40 cellular contexts compared by ENCODE assay signal in the genomic region with DNA sequence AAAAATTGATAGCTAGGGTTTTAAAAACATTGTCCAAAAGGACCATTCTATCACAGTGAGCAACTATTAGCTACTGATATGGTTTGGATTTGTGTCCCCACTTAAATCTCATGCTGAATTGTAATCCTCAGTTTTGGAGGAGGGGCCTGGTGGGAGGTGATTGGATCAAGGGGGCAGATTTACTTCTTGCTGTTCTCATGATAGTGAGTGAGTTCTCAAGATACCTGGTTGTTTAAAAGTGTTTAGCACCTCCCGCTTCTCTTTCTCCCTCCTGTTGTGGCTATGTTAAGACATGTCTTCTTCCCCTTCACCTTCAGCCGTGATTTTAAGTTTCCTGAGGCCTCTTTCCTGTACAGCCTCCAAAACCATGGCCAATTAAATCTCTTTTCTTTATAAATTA.
"Had no signal": no experiment of that assay in that cellular context is flagged by ENCODE, and none has a peak within 500 bp of the region (broad histone marks: within the 10 kb centered on the region; RNA-seq: fewer than 3 reads in every experiment).

No MANE protein-coding gene starts in this region.

- H3K36me3 ChIP-seq: adrenal gland, ascending aorta, brain microvascular endothelial cell, breast epithelium, cardiac muscle cell had no signal

- ATAC-seq: activated naive CD4-positive, alpha-beta T cell treated with anti-CD3 and anti-CD28 coated beads, Interleukin-2, amount 50 U/mL, for 72 hours; activated naive CD8-positive, alpha-beta T cell treated with anti-CD3 and anti-CD28 coated beads, Interleukin-2, amount 50 U/mL, for 24 hours; activated T-cell treated with anti-CD3 and anti-CD28 coated beads, Interleukin-2, amount 50 U/mL, for 4 hours; activated T-cell treated with anti-CD3 and anti-CD28 coated beads, Interleukin-2, amount 50 U/mL, for 72 hours; activated T-helper 17 cell treated with anti-CD3 and anti-CD28 coated beads, Interleukin-2, amount 50 U/mL, for 72 hours; body of pancreas had no signal

- H3K9me3 Mint-ChIP-seq: activated naive CD4-positive, alpha-beta T cell treated with anti-CD3 and anti-CD28 coated beads for 36 hours; activated naive CD4-positive, alpha-beta T cell treated with anti-CD3 and anti-CD28 coated beads, Interleukin-2, amount 10 ng/mL, durations not matched to agents 7 days and 5 days; activated naive CD4-positive, alpha-beta T cell treated with anti-CD3 and anti-CD28 coated beads, Interleukin-2, amount 50 U/mL, for 24 hours; activated naive CD8-positive, alpha-beta T cell treated with anti-CD3 and anti-CD28 coated beads, Interleukin-2, amount 10 ng/mL, durations not matched to agents 7 days and 5 days; activated naive CD8-positive, alpha-beta T cell treated with anti-CD3 and anti-CD28 coated beads, Interleukin-2, amount 50 U/mL, for 24 hours; brain had no signal

- H3K4me3 Mint-ChIP-seq: activated naive CD4-positive, alpha-beta T cell treated with anti-CD3 and anti-CD28 coated beads for 36 hours; activated naive CD4-positive, alpha-beta T cell treated with anti-CD3 and anti-CD28 coated beads, Interleukin-2, amount 10 ng/mL, durations not matched to agents 7 days and 5 days; activated naive CD4-positive, alpha-beta T cell treated with anti-CD3 and anti-CD28 coated beads, Interleukin-2, amount 50 U/mL, for 24 hours; activated naive CD8-positive, alpha-beta T cell; activated naive CD8-positive, alpha-beta T cell treated with anti-CD3 and anti-CD28 coated beads for 36 hours; activated naive CD8-positive, alpha-beta T cell treated with anti-CD3 and anti-CD28 coated beads, Interleukin-2, amount 10 ng/mL, durations not matched to agents 7 days and 5 days; activated naive CD8-positive, alpha-beta T cell treated with anti-CD3 and anti-CD28 coated beads, Interleukin-2, amount 50 U/mL, for 24 hours; activated T-cell treated with anti-CD3 and anti-CD28 coated beads, Interleukin-2, amount 50 U/mL, for 24 hours; activated T-cell treated with anti-CD3 and anti-CD28 coated beads, Interleukin-2, amount 50 U/mL, for 4 hours; activated T-cell treated with anti-CD3 and anti-CD28 coated beads, Interleukin-2, amount 50 U/mL, for 72 hours; activated T-helper 1 cell treated with anti-CD3 and anti-CD28 coated beads, Interleukin-12 subunit alpha, Interleukin-12 subunit beta, Interleukin-2, Interleukin-4 antibody, amounts not matched to agents 30 ng/mL and 10 ng/mL and 1 ng/mL, durations not matched to agents 14 hours and 24 hours and 36 hours; activated T-helper 17 cell treated with anti-CD3 and anti-CD28 coated beads, Interleukin-2, amount 50 U/mL, for 72 hours; brain; central memory CD8-positive, alpha-beta T cell had no signal

- H3K27ac ChIP-seq: adrenal gland, ascending aorta, body of pancreas, brain microvascular endothelial cell, breast epithelium, cardiac muscle cell had no signal

- H3K27me3 Mint-ChIP-seq: activated naive CD4-positive, alpha-beta T cell treated with anti-CD3 and anti-CD28 coated beads, Interleukin-2, amount 10 ng/mL, durations not matched to agents 7 days and 5 days; activated naive CD4-positive, alpha-beta T cell treated with anti-CD3 and anti-CD28 coated beads, Interleukin-2, amount 50 U/mL, for 24 hours; activated naive CD8-positive, alpha-beta T cell; activated naive CD8-positive, alpha-beta T cell treated with anti-CD3 and anti-CD28 coated beads for 36 hours; activated naive CD8-positive, alpha-beta T cell treated with anti-CD3 and anti-CD28 coated beads, Interleukin-2, amount 10 ng/mL, durations not matched to agents 7 days and 5 days; activated naive CD8-positive, alpha-beta T cell treated with anti-CD3 and anti-CD28 coated beads, Interleukin-2, amount 50 U/mL, for 24 hours; activated T-cell treated with anti-CD3 and anti-CD28 coated beads, Interleukin-2, amount 50 U/mL, for 24 hours; activated T-helper 17 cell treated with anti-CD3 and anti-CD28 coated beads, Interleukin-2, amount 50 U/mL, for 72 hours; brain; central memory CD8-positive, alpha-beta T cell had no signal

- FAIRE-seq: astrocyte, bronchial epithelial cell had no signal

- H3K27me3 ChIP-seq: adrenal gland, ascending aorta, body of pancreas, brain microvascular endothelial cell, breast epithelium, cardiac muscle cell had no signal

- H3K27ac Mint-ChIP-seq: activated naive CD4-positive, alpha-beta T cell treated with anti-CD3 and anti-CD28 coated beads for 36 hours; activated naive CD4-positive, alpha-beta T cell treated with anti-CD3 and anti-CD28 coated beads, Interleukin-2, amount 10 ng/mL, durations not matched to agents 7 days and 5 days; activated naive CD4-positive, alpha-beta T cell treated with anti-CD3 and anti-CD28 coated beads, Interleukin-2, amount 50 U/mL, for 24 hours; activated naive CD4-positive, alpha-beta T cell treated with anti-CD3 and anti-CD28 coated beads, Interleukin-2, amount 50 U/mL, for 72 hours; activated naive CD8-positive, alpha-beta T cell; activated naive CD8-positive, alpha-beta T cell treated with anti-CD3 and anti-CD28 coated beads for 36 hours; activated naive CD8-positive, alpha-beta T cell treated with anti-CD3 and anti-CD28 coated beads, Interleukin-2, amount 10 ng/mL, durations not matched to agents 7 days and 5 days; activated naive CD8-positive, alpha-beta T cell treated with anti-CD3 and anti-CD28 coated beads, Interleukin-2, amount 50 U/mL, for 24 hours; activated T-cell treated with anti-CD3 and anti-CD28 coated beads, Interleukin-2, amount 50 U/mL, for 24 hours; activated T-helper 1 cell treated with anti-CD3 and anti-CD28 coated beads, Interleukin-12 subunit alpha, Interleukin-12 subunit beta, Interleukin-2, Interleukin-4 antibody, amounts not matched to agents 30 ng/mL and 10 ng/mL and 1 ng/mL, durations not matched to agents 14 hours and 24 hours and 36 hours; activated T-helper 17 cell treated with anti-CD3 and anti-CD28 coated beads, Interleukin-2, amount 50 U/mL, for 72 hours; activated T-helper 2 cell treated with anti-CD3 and anti-CD28 coated beads, Interferon-gamma antibody, Interleukin-2, Interleukin-4, amounts not matched to agents 10 μg/mL and 5 μg/mL and 100 μg/mL, durations not matched to agents 14 hours and 24 hours and 36 hours; brain had no signal

- DNase-seq: activated effector memory CD4-positive, alpha-beta T cell treated with anti-CD3 and anti-CD28 coated beads, Interleukin-2, amount 50 U/mL, for 16 hours; activated effector memory CD4-positive, alpha-beta T cell treated with Interleukin-2 at 50 U/mL for 16 hours; activated gamma-delta T cell; activated gamma-delta T cell treated with Interleukin-2 at 50 U/mL for 16 hours; activated naive CD4-positive, alpha-beta T cell; activated naive CD4-positive, alpha-beta T cell treated with anti-CD3 and anti-CD28 coated beads for 36 hours; activated naive CD4-positive, alpha-beta T cell treated with anti-CD3 and anti-CD28 coated beads, Interleukin-2, amount 10 ng/mL, durations not matched to agents 7 days and 5 days; activated naive CD4-positive, alpha-beta T cell treated with anti-CD3 and anti-CD28 coated beads, Interleukin-2, amount 50 U/mL, for 16 hours; activated naive CD4-positive, alpha-beta T cell treated with Interleukin-2 at 50 U/mL for 16 hours; activated naive CD8-positive, alpha-beta T cell treated with anti-CD3 and anti-CD28 coated beads for 36 hours; activated naive CD8-positive, alpha-beta T cell treated with anti-CD3 and anti-CD28 coated beads, Interleukin-2, amount 10 ng/mL, durations not matched to agents 7 days and 5 days; activated naive CD8-positive, alpha-beta T cell treated with anti-CD3 and anti-CD28 coated beads, Interleukin-2, amount 50 U/mL, for 24 hours; activated T-cell treated with anti-CD3 and anti-CD28 coated beads, Interleukin-2, amount 50 U/mL, for 1 hour; activated T-cell treated with anti-CD3 and anti-CD28 coated beads, Interleukin-2, amount 50 U/mL, for 24 hours; activated T-cell treated with anti-CD3 and anti-CD28 coated beads, Interleukin-2, amount 50 U/mL, for 4 hours; activated T-cell treated with anti-CD3 and anti-CD28 coated beads, Interleukin-2, amount 50 U/mL, for 48 hours; activated T-cell treated with anti-CD3 and anti-CD28 coated beads, Interleukin-2, amount 50 U/mL, for 72 hours; adrenal gland; amniotic stem cell; amygdala; anterior cingulate cortex; aorta; body of pancreas; brain microvascular endothelial cell; caudate nucleus; central memory CD4-positive, alpha-beta T cell; cerebellar nuclear complex had no signal

- H3K9me3 ChIP-seq: adrenal gland, ascending aorta, body of pancreas, breast epithelium had no signal

- H3K4me1 ChIP-seq: adrenal gland, ascending aorta, body of pancreas, breast epithelium had no signal

- H3K4me1 Mint-ChIP-seq: activated naive CD4-positive, alpha-beta T cell treated with anti-CD3 and anti-CD28 coated beads, Interleukin-2, amount 10 ng/mL, durations not matched to agents 7 days and 5 days; activated naive CD4-positive, alpha-beta T cell treated with anti-CD3 and anti-CD28 coated beads, Interleukin-2, amount 50 U/mL, for 24 hours; activated naive CD8-positive, alpha-beta T cell treated with anti-CD3 and anti-CD28 coated beads for 36 hours; activated naive CD8-positive, alpha-beta T cell treated with anti-CD3 and anti-CD28 coated beads, Interleukin-2, amount 10 ng/mL, durations not matched to agents 7 days and 5 days; activated naive CD8-positive, alpha-beta T cell treated with anti-CD3 and anti-CD28 coated beads, Interleukin-2, amount 50 U/mL, for 24 hours; activated T-helper 17 cell treated with anti-CD3 and anti-CD28 coated beads, Interleukin-2, amount 50 U/mL, for 72 hours; central memory CD8-positive, alpha-beta T cell had no signal

- H3K36me3 Mint-ChIP-seq: activated naive CD4-positive, alpha-beta T cell treated with anti-CD3 and anti-CD28 coated beads, Interleukin-2, amount 10 ng/mL, durations not matched to agents 7 days and 5 days; activated naive CD4-positive, alpha-beta T cell treated with anti-CD3 and anti-CD28 coated beads, Interleukin-2, amount 50 U/mL, for 24 hours; activated naive CD4-positive, alpha-beta T cell treated with anti-CD3 and anti-CD28 coated beads, Interleukin-2, amount 50 U/mL, for 72 hours; activated naive CD8-positive, alpha-beta T cell; activated naive CD8-positive, alpha-beta T cell treated with anti-CD3 and anti-CD28 coated beads for 36 hours; activated naive CD8-positive, alpha-beta T cell treated with anti-CD3 and anti-CD28 coated beads, Interleukin-2, amount 10 ng/mL, durations not matched to agents 7 days and 5 days; brain had no signal

- H3K4me3 ChIP-seq: adrenal gland, ascending aorta, body of pancreas, breast epithelium, cardiac muscle cell had no signal
